ENCODE assay signal across 8 cellular contexts in genomic region chr4:139557506-139558110, GRCh38. TPM values are rescaled to one million over a fixed set of nuclear protein-coding genes. Genes with fewer than 3 reads are reported as not detected.
A peak's percentile ranks its signal among the peaks of the same experiment; 100 is the strongest.
DNase-seq lines count a peak whose midpoint lies in the region; ATAC-seq, FAIRE-seq and TF ChIP-seq lines count a peak whose summit lies in the region.

No MANE protein-coding gene starts in this region.

- H3K27me3 ChIP-seq in PC-3 (ENCODE audit: low read length) (no peaks in the 10 kb centered on the region), endothelial cell of umbilical vein (ENCODE audit: control insufficient read depth in 2 of 2, insufficient read depth in 2 of 2, low read length in 2 of 2) (peaks cover 15 to 23% of the 10 kb centered on the region in 2 experiments), pancreas (no peaks in the 10 kb centered on the region)

- intact Hi-C loops in PC-3 (cut with micrococcal nuclease) = loop anchor here (2.0 to 5.0 kb wide), 3 partner anchors 39 to 105 kb away; partner anchors contain the start of gene RAB33B
- intact Hi-C loops in endothelial cell of umbilical vein (cut with micrococcal nuclease) = loop anchor here (2.0 kb wide), 2 partner anchors 93 to 381 kb away; partner anchors contain the start of gene ELF2
- intact Hi-C loops in pancreas (cut with DNase I) = no loop called here

- H4K20me1 ChIP-seq in PC-3 (ENCODE audit: low read length) (0 out of 2 replicates have a peak, but pooled peaks cover 4% of the 10 kb centered on the region), endothelial cell of umbilical vein (replicated peaks; ENCODE audit: control insufficient read depth, extremely low read depth, insufficient read depth, low read length) (no peaks in the 10 kb centered on the region)

- ATAC-seq in PC-3 (no peak), pancreas (no peak)

- TF ChIP-seq CTCF in D721Med (IDR thresholded peaks at IDR 0.05; ENCODE audit: insufficient read depth, missing control alignments) = no peak
- no peak for TF ChIP-seq CTCF in PC-3 (conservative IDR thresholded peaks at IDR 0.05; ENCODE audit: low read depth, low read length)
- no peak for TF ChIP-seq CTCF in endothelial cell of umbilical vein (IDR thresholded peaks at IDR 0.05; ENCODE audit: extremely low read depth in 1 of 2, insufficient read depth in 1 of 2, low read depth in 1 of 2, low read length in 2 of 2)
- no peak for TF ChIP-seq CTCF in pancreas (IDR thresholded peaks at IDR 0.05)

- H3K9ac ChIP-seq in PC-3 (ENCODE audit: low read length) (peak overlapping the region; percentile 90; the same call in 1 of the 2 replicates), endothelial cell of umbilical vein (replicated peaks; ENCODE audit: extremely low read depth, insufficient read depth, low read length) (no peak overlapping the region)

- no peaks in the 10 kb centered on the region for H3K9me1 ChIP-seq in endothelial cell of umbilical vein (replicated peaks; ENCODE audit: control insufficient read depth, extremely low read depth, insufficient read depth, low read length)

- H2AFZ ChIP-seq in PC-3 (ENCODE audit: low read length) (peak overlapping the region; percentile 82), endothelial cell of umbilical vein (ENCODE audit: low read depth, low read length) (peak overlapping the region; percentile 81)

- H3K27ac ChIP-seq in PC-3 (ENCODE audit: low read length) (no peak overlapping the region), endothelial cell of umbilical vein (ENCODE audit: insufficient read depth, low read depth, low read length) (no peak overlapping the region), pancreas (peak overlapping the region; percentile 96 to 99 (median 98))

- POLR2A ChIA-PET in PC-3 (lab: Charles Lee; ENCODE audit: unreplicated experiment) (no interaction called here), endothelial cell of umbilical vein (lab: Charles Lee) (interaction anchor here (0.9 kb wide), 1 partner anchor 256 kb away, joined by 3 read pairs; the partner anchor contains the start of gene NAA15)

- peaks cover 12% of the 10 kb centered on the region for H3K4me1 ChIP-seq in PC-3 (ENCODE audit: insufficient read depth, low read length)
- H3K4me1 ChIP-seq in endothelial cell of umbilical vein (ENCODE audit: control insufficient read depth, extremely low read depth, insufficient read depth, low read length) = peaks cover 24% of the 10 kb centered on the region
- peaks cover 14 to 43% (median 21%) of the 10 kb centered on the region in 3 donors for H3K4me1 ChIP-seq in pancreas

- H3K9me3 ChIP-seq in PC-3 (ENCODE audit: low read length) (no peaks in the 10 kb centered on the region), endothelial cell of umbilical vein (replicated peaks; ENCODE audit: control insufficient read depth, insufficient read depth, low read length) (no peaks in the 10 kb centered on the region), pancreas (no peaks in the 10 kb centered on the region)

- dilution Hi-C loops in endothelial cell of umbilical vein (cut with MboI; ENCODE audit: extremely low pct_ligation_motif_present, low sequenced_read_pairs) = no loop called here

- 8 to 14% methylated on average over 3 of the region's 3 CpGs for WGBS in pancreas, 2 donors

- H3F3A ChIP-seq in PC-3 (ENCODE audit: low read length, unreplicated experiment) = no peaks in the 10 kb centered on the region

- TF ChIP-seq POLR2A in endothelial cell of umbilical vein (IDR thresholded peaks at IDR 0.05; ENCODE audit: low read depth, low read length) = no peak

- no peaks in the 10 kb centered on the region for H3K9me2 ChIP-seq in PC-3 (replicated peaks; ENCODE audit: low read length)

- H3K36me3 ChIP-seq in PC-3 (ENCODE audit: low read depth, low read length) = no peaks in the 10 kb centered on the region
- no peaks in the 10 kb centered on the region for H3K36me3 ChIP-seq in endothelial cell of umbilical vein (ENCODE audit: control insufficient read depth in 2 of 2, extremely low read depth in 1 of 2, insufficient read depth in 2 of 2, low read length in 2 of 2)
- H3K36me3 ChIP-seq in pancreas = no peaks in the 10 kb centered on the region

- BruUV-seq in PC-3 (replicated peaks; lab: Mats Ljungman, UMichigan) (no TSS peak), endothelial cell of umbilical vein (replicated peaks; lab: Mats Ljungman, UMichigan) (no TSS peak)

- H3K4me2 ChIP-seq in PC-3 (ENCODE audit: low read length) (peak overlapping the region; percentile 89), endothelial cell of umbilical vein (ENCODE audit: insufficient read depth, low read length) (peak overlapping the region; percentile 81)

- H3K4me3 ChIP-seq in PC-3 (ENCODE audit: low read length) (peak overlapping the region; percentile 70), endothelial cell of umbilical vein (replicated peaks in 1 of 3; ENCODE audit: insufficient read depth in 1 of 3, low read depth in 1 of 3, low read length in 3 of 3) (peak overlapping the region; percentile 65 to 91 (median 89)), pancreas (peak overlapping the region; percentile 83 to 89 (median 86))

- DNase-seq in D721Med (ENCODE audit: insufficient read length, low spot score) = peak; percentile 53
- no peak for DNase-seq in PC-3
- DNase-seq in endothelial cell of umbilical vein (ENCODE audit: low read depth, low spot score) = peak; percentile 7
- DNase-seq in pancreas = peak in 4 of 6 donors; percentile 26 to 50 (median 40)
- no peak for DNase-seq in NCI-H446 (lab: John Stamatoyannopoulos, UW)
- no peak for DNase-seq in NCI-H2227 treated with DMSO at 0.1 percent for 48 hours (lab: John Stamatoyannopoulos, UW)
- no peak for DNase-seq in C1 segment of cervical spinal cord (lab: John Stamatoyannopoulos, UW)
- DNase-seq in medulla oblongata (ENCODE audit: extremely low spot score) = no peak

- FAIRE-seq in D721Med (lab: Jason Lieb, UNC) (peak; percentile 83), endothelial cell of umbilical vein (lab: Jason Lieb, UNC) (peak; percentile 61), pancreas (lab: Jason Lieb, UNC) (no peak)

- CTCF ChIA-PET in PC-3 (lab: Charles Lee) (no interaction called here), endothelial cell of umbilical vein (lab: Charles Lee) (interaction anchor here (0.9 to 1.5 kb wide), 6 partner anchors 11 to 99 kb away, joined by 3 to 5 read pairs (median 4); no protein-coding TSS in a partner anchor)

- peaks cover 31% of the 10 kb centered on the region for H3K79me2 ChIP-seq in PC-3 (ENCODE audit: low read length)
- H3K79me2 ChIP-seq in endothelial cell of umbilical vein (ENCODE audit: control insufficient read depth, insufficient read depth, low read length) = peaks cover 24% of the 10 kb centered on the region

TF ChIP-seq in endothelial cell of umbilical vein, 7 proteins besides CTCF, POLR2A, EP300 and RAD21:
- TF ChIP-seq, protein P1, sequence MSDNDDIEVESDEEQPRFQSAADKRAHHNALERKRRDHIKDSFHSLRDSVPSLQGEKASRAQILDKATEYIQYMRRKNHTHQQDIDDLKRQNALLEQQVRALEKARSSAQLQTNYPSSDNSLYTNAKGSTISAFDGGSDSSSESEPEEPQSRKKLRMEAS (IDR thresholded peaks at IDR 0.05; ENCODE audit: insufficient read depth, insufficient read length) = no peak
- peak; percentile 31 for TF ChIP-seq EZH2 (IDR thresholded peaks at IDR 0.05; ENCODE audit: borderline replicate concordance, low read depth, low read length, severe bottlenecking)

RNA-seq across cellular contexts. Expression of gene SETD7, which starts 1.6 kb away (rescaled TPM):
- total RNA-seq in PC-3 (2014; rRNA removed) = 29.6 and 31.4 TPM in 2 replicates
- total RNA-seq in endothelial cell of umbilical vein = 36.4 and 39.9 TPM in 2 replicates
- polyA plus RNA-seq in endothelial cell of umbilical vein = 11.7 and 18.8 TPM in 2 replicates
- 13.2 and 14.9 TPM in 2 replicates for polyA plus RNA-seq in endothelial cell of umbilical vein (2011; cell fraction: cytosol; rRNA removed)
- polyA plus RNA-seq in endothelial cell of umbilical vein (2011; cell fraction: nucleus; rRNA removed) = 14.8 and 15.7 TPM in 2 replicates
- polyA plus RNA-seq in endothelial cell of umbilical vein (2012) = 30.1 and 38.2 TPM in 2 replicates
- 48.9 and 51.7 TPM in 2 replicates for polyA minus RNA-seq in endothelial cell of umbilical vein
- 25.0 TPM for polyA minus RNA-seq in endothelial cell of umbilical vein (2011; cell fraction: cytosol; rRNA and poly(A)+ RNA removed)
- 19.5 and 23.6 TPM in 2 replicates for polyA minus RNA-seq in endothelial cell of umbilical vein (2011; cell fraction: nucleus; rRNA and poly(A)+ RNA removed)
- total RNA-seq in pancreas = 10 to 100 TPM; 14.5 to 25.1 (median 18.3) TPM
- polyA plus RNA-seq in pancreas = 1 to 10 TPM; 7.1 to 7.3 TPM

Comparison
In these comparisons a context has a peak if more than half of its experiments do, and no peak if none do; other contexts are left out.
1. DNase-seq: peak in D721Med (single experiment), endothelial cell of umbilical vein (single experiment) and pancreas (4 of 6); none in PC-3 (single experiment), NCI-H446 (0 of 2), NCI-H2227 treated with DMSO at 0.1 percent for 48 hours (single experiment), C1 segment of cervical spinal cord (0 of 14) and medulla oblongata (single experiment).
2. H3K27ac ChIP-seq: peak in pancreas (4 of 4); none in PC-3 (single experiment) and endothelial cell of umbilical vein (single experiment).
3. intact Hi-C loops: an anchor here in PC-3 (2.0 to 5.0 kb wide) and endothelial cell of umbilical vein (2.0 kb wide); none called in pancreas.
4. Peak in every context shown above with its lines, with median percentiles within 50 percentile points of each other: H3K4me3 ChIP-seq.